In genomic region chr16:785563-786535, GRCh38 we compare ENCODE assay signal across 8 cellular contexts. TPM values are rescaled to one million over a fixed set of nuclear protein-coding genes. Genes with fewer than 3 reads are reported as not detected.
A peak's percentile ranks its signal among the peaks of the same experiment; 100 is the strongest.
DNase-seq lines count a peak whose midpoint lies in the region; ATAC-seq and TF ChIP-seq lines count a peak whose summit lies in the region.

No MANE protein-coding gene starts in this region.

- TF ChIP-seq CTCF in left ventricle myocardium inferior (IDR thresholded peaks at IDR 0.05; ENCODE audit: borderline replicate concordance): peak; percentile 80
- TF ChIP-seq CTCF in gastrocnemius medialis (IDR thresholded peaks at IDR 0.05 in 4 of 5, conservative IDR thresholded peaks at IDR 0.05 in 1 of 5): peak; percentile 27 to 74 (median 68)

- in situ Hi-C loops in GM18951 (cut with MboI; ENCODE audit: low sequenced_read_pairs, unreplicated experiment): loop anchor here (10.0 kb wide), 1 partner anchor 71 kb away; the partner anchor contains the start of gene METRN
- in situ Hi-C loops in gastrocnemius medialis (cut with MboI; ENCODE audit: low sequenced_read_pairs in 4 of 4): no loop called here

- no peak overlapping the region for H3K27ac ChIP-seq in left ventricle myocardium inferior (replicated peaks)
- no peak overlapping the region for H3K27ac ChIP-seq in gastrocnemius medialis

- TF ChIP-seq POLR2A in GM18951 (IDR thresholded peaks at IDR 0.05; ENCODE audit: extremely low read depth, insufficient read depth, insufficient read length) (peak; percentile 16), gastrocnemius medialis (IDR thresholded peaks at IDR 0.05) (no peak)

- intact Hi-C loops in left ventricle myocardium inferior (cut with micrococcal nuclease) (no loop called here), gastrocnemius medialis (cut with DNase I; ENCODE audit: low total_unique reads) (loop anchor here (1.0 kb wide), 1 partner anchor 75 kb away; no protein-coding TSS in a partner anchor)

- no peak overlapping the region for H3K4me3 ChIP-seq in left ventricle myocardium inferior
- no peak overlapping the region for H3K4me3 ChIP-seq in gastrocnemius medialis

- H3K9me3 ChIP-seq in left ventricle myocardium inferior (replicated peaks) (no peaks in the 10 kb centered on the region), gastrocnemius medialis (no peaks in the 10 kb centered on the region)

- H3K36me3 ChIP-seq in left ventricle myocardium inferior (peaks cover 8% of the 10 kb centered on the region), gastrocnemius medialis (no peaks in the 10 kb centered on the region)

- peaks cover 32% of the 10 kb centered on the region for H3K4me1 ChIP-seq in left ventricle myocardium inferior
- peaks cover 5 to 16% of the 10 kb centered on the region in 2 donors for H3K4me1 ChIP-seq in gastrocnemius medialis

- H3K27me3 ChIP-seq in left ventricle myocardium inferior (ENCODE audit: low read depth) (peaks cover 29% of the 10 kb centered on the region), gastrocnemius medialis (peaks cover 24 to 33% (median 32%) of the 10 kb centered on the region in 3 donors)

- no peak for ATAC-seq in gastrocnemius medialis
- no peak for ATAC-seq in HG02798 (IDR thresholded peaks at IDR 0.05; ENCODE audit: poor library complexity, unreplicated experiment)
- no peak for ATAC-seq in GM21423 (IDR thresholded peaks at IDR 0.05; ENCODE audit: unreplicated experiment)

- DNase-seq in 8988T: peak; percentile 88
- DNase-seq in SW480 (ENCODE audit: low spot score): peak; percentile 44
- peak; percentile 58 for DNase-seq in activated naive CD8-positive, alpha-beta T cell treated with anti-CD3 and anti-CD28 coated beads, Interleukin-2, amount 50 U/mL, for 16 hours (ENCODE audit: low read depth, low spot score)
- peak; percentile 66 for DNase-seq in left ventricle myocardium inferior
- DNase-seq in gastrocnemius medialis: peak; percentile 17 to 40

RNA-seq across cellular contexts. Expression of gene RPUSD1, which starts 2.3 kb away (rescaled TPM):
- 10.6 TPM for total RNA-seq in left ventricle myocardium inferior
- total RNA-seq in gastrocnemius medialis: 10 to 100 TPM in 2 of 4 donors, 1 to 10 TPM in 2; 7.8 to 23.8 (median 15.2) TPM

RNA-seq across cellular contexts. Expression of gene CHTF18, which starts 2.6 kb away (rescaled TPM):
- total RNA-seq in left ventricle myocardium inferior (3.1 TPM), gastrocnemius medialis (1 to 10 TPM in 2 of 4 donors, under 1 TPM in 2; 0.44 to 5.8 (median 3.1) TPM)

RNA-seq across cellular contexts. Expression of gene GNG13, which starts 14.7 kb away (rescaled TPM):
- total RNA-seq in left ventricle myocardium inferior: not detected
- total RNA-seq in gastrocnemius medialis: not detected

RNA-seq across cellular contexts. Expression of gene MSLN, which starts 25.3 kb away (rescaled TPM):
- total RNA-seq in left ventricle myocardium inferior (0.91 TPM), gastrocnemius medialis (not detected)

RNA-seq across cellular contexts. Expression of gene CIAO3, which starts 45.1 kb away (rescaled TPM):
- 30.3 TPM for total RNA-seq in left ventricle myocardium inferior
- total RNA-seq in gastrocnemius medialis: 10 to 100 TPM; 16.1 to 48.5 (median 21.6) TPM

Comparison
In these comparisons a context has a peak if more than half of its experiments do, and no peak if none do; other contexts are left out.
1. DNase-seq: peak in every context shown above with its lines; median percentile 88 in 8988T; 66 in left ventricle myocardium inferior; 58 in activated naive CD8-positive, alpha-beta T cell treated with anti-CD3 and anti-CD28 coated beads, Interleukin-2, amount 50 U/mL, for 16 hours; 44 in SW480; 28 in gastrocnemius medialis.